In the genomic region with DNA sequence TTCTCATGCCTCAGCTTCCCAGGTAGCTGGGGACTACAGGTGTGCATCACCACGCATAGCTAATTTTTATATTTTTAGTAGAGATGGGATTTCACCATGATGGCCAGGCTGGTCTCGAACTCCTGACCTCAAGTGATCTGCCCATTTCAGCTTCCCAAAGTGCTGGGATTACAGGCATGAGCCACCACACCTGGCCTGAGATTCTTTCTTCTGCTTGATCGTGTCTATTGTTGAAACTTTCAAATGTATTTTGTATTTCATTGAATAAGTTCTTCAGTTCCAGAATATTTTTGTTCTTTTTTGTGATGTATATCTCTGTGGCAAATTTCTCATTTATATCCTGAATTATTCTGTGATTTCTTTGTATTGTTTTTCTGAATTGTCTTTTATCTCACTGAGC, we compare ENCODE assay signal across 11 cellular contexts.
"Had no signal": no experiment of that assay in that cellular context is flagged by ENCODE, and none has a peak within 500 bp of the region (broad histone marks: within the 10 kb centered on the region; RNA-seq: fewer than 3 reads in every experiment).

No MANE protein-coding gene starts in this region.

- H3K9ac ChIP-seq: GM23248 had no signal

- H3K27ac ChIP-seq: GM23248 had no signal

- H3K9me3 ChIP-seq: HAP-1 had no signal

- H3K4me1 ChIP-seq: HAP-1 had no signal

- H2AFZ ChIP-seq: GM23248, GM23338 had no signal

- H3K4me3 ChIP-seq: GM23248, GM23338, HAP-1 had no signal

- DNase-seq: GM23248, GOT3, H7, H9, HCEC 1CT, HFFc6 had no signal

- ATAC-seq: GM23338, HCT116 had no signal

- H3K4me2 ChIP-seq: GM23338 had no signal

- H3K36me3 ChIP-seq: HAP-1 had no signal

- FAIRE-seq: H1, H54 had no signal
